Comparison of ENCODE assay signal across 8 cellular contexts in the genomic region with DNA sequence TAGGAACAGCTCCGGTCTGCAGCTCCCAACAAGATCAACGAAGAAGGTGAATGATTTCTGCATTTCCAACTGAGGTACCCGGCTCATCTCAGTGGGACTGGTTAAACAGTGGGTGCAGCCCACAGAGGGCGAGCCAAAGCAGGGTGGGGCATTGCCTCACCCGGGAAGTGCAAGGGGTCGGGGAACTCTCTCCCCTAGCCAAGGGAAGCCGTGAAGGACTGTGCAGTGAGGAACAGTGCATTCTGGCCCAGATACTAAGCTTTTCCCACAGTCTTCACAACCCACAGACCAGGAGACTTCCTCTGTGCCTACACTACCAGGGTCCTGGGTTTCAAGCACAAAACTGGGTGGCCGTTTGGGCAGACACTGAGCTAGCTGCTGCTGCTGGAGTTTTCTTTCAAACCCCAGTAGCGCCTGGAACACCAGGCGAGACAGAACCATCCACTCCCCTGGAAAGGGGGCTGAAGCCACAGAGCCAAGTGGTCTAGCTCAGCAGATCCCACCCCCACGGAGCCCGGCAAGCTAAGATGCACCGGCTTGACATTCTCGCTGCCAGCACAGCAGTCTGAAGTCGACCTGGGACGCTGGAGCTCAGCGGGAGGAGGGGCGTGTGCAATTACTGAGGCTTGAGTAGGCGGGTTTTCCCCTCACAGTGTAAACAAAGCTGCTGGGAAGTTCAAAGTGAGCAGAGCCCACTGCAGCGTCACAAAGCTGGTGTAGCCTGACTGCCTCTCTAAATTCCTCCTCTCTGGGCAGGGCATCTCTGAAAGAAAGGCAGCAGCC.
A peak's percentile ranks its signal among the peaks of the same experiment; 100 is the strongest.
DNase-seq lines count a peak whose midpoint lies in the region; ATAC-seq and TF ChIP-seq lines count a peak whose summit lies in the region.

No MANE protein-coding gene starts in this region.

- no peaks in the 10 kb centered on the region for H3K9me3 Mint-ChIP-seq in CD4-positive, alpha-beta T cell
- H3K9me3 Mint-ChIP-seq in T-helper 2 cell treated with Interferon-gamma antibody and Interleukin-4, amounts not matched to agents 5 μg/mL and 100 μg/mL, for 36 hours = no peaks in the 10 kb centered on the region

- peak; percentile 92 for ATAC-seq in CD4-positive, alpha-beta T cell (ENCODE audit: poor library complexity)
- ATAC-seq in HG03108 (IDR thresholded peaks at IDR 0.05; ENCODE audit: unreplicated experiment) (no peak), HG03439 (IDR thresholded peaks at IDR 0.05; ENCODE audit: unreplicated experiment) (no peak)

- no peak overlapping the region for H4K8ac ChIP-seq in mesendoderm (ENCODE audit: low read depth, low read length)

- peak overlapping the region; percentile 69 for H3K27ac Mint-ChIP-seq in CD4-positive, alpha-beta T cell
- H3K27ac Mint-ChIP-seq in T-helper 2 cell treated with Interferon-gamma antibody and Interleukin-4, amounts not matched to agents 5 μg/mL and 100 μg/mL, for 36 hours = no peak overlapping the region

- H3K9ac ChIP-seq in HUES48 (ENCODE audit: low read depth, low read length) (no peak overlapping the region; the same call in 1 of the 2 replicates), mesendoderm (ENCODE audit: low read length) (no peak overlapping the region)

- POLR2A ChIA-PET in CD4-positive, alpha-beta T cell (lab: Charles Lee) = no interaction called here

- WGBS in mesendoderm (ENCODE audit: extremely low coverage, insufficient coverage, low lambda C conversion rate) = no CpG with 5 or more reads among the region's 20 CpGs

- peak overlapping the region; percentile 25 for H3K56ac ChIP-seq in mesendoderm (ENCODE audit: low read length)

- H2AK5ac ChIP-seq in mesendoderm (ENCODE audit: low read length) = no peak overlapping the region

- H3K9me3 ChIP-seq in CD4-positive, alpha-beta T cell (ENCODE audit: control insufficient read depth, low read length) = no peaks in the 10 kb centered on the region
- H3K9me3 ChIP-seq in HUES48 (ENCODE audit: control insufficient read depth, insufficient read depth, low read length) = no peaks in the 10 kb centered on the region

- peaks cover 50% of the 10 kb centered on the region for H3K4me1 Mint-ChIP-seq in CD4-positive, alpha-beta T cell (ENCODE audit: low read depth)
- H3K4me1 Mint-ChIP-seq in T-helper 2 cell treated with Interferon-gamma antibody and Interleukin-4, amounts not matched to agents 5 μg/mL and 100 μg/mL, for 36 hours (ENCODE audit: low read depth) = peaks cover 16% of the 10 kb centered on the region

- H3K4me1 ChIP-seq in HUES48 (ENCODE audit: control insufficient read depth, insufficient read depth, low read length) (peaks cover 13% of the 10 kb centered on the region), mesendoderm (ENCODE audit: control insufficient read depth, low read depth, low read length) (no peaks in the 10 kb centered on the region)

- H3K27me3 ChIP-seq in CD4-positive, alpha-beta T cell (ENCODE audit: control insufficient read depth, insufficient read depth, low read length) = no peaks in the 10 kb centered on the region
- H3K27me3 ChIP-seq in HUES48 (ENCODE audit: control insufficient read depth, insufficient read depth, low read length) (no peaks in the 10 kb centered on the region), mesendoderm (ENCODE audit: insufficient read depth, low read length, poor library complexity) (no peaks in the 10 kb centered on the region)

- H3K4me2 ChIP-seq in mesendoderm (ENCODE audit: low read length) = no peak overlapping the region

- H3K18ac ChIP-seq in mesendoderm (ENCODE audit: low read length) = no peak overlapping the region

- H3K36me3 Mint-ChIP-seq in CD4-positive, alpha-beta T cell (ENCODE audit: low read depth) = peaks cover 56% of the 10 kb centered on the region
- H3K36me3 Mint-ChIP-seq in T-helper 2 cell treated with Interferon-gamma antibody and Interleukin-4, amounts not matched to agents 5 μg/mL and 100 μg/mL, for 36 hours (ENCODE audit: low read depth) = peaks cover 25% of the 10 kb centered on the region

- in situ Hi-C loops in astrocyte of the spinal cord (cut with HindIII; ENCODE audit: low sequenced_read_pairs) = no loop called here

- no peak overlapping the region for H4K5ac ChIP-seq in mesendoderm (ENCODE audit: low read length)

- H3K4me3 Mint-ChIP-seq in CD4-positive, alpha-beta T cell = no peak overlapping the region
- H3K4me3 Mint-ChIP-seq in T-helper 2 cell treated with Interferon-gamma antibody and Interleukin-4, amounts not matched to agents 5 μg/mL and 100 μg/mL, for 36 hours = no peak overlapping the region

- CTCF ChIA-PET in CD4-positive, alpha-beta T cell (lab: Charles Lee) = no interaction called here

- TF ChIP-seq CTCF in CD4-positive, alpha-beta T cell (IDR thresholded peaks at IDR 0.05) = no peak
- no peak for TF ChIP-seq CTCF in astrocyte of the spinal cord (IDR thresholded peaks at IDR 0.05; ENCODE audit: low read depth, low read length)

- H3K23ac ChIP-seq in mesendoderm (ENCODE audit: low read length) = no peak overlapping the region

- peaks cover 2% of the 10 kb centered on the region for H3K79me2 ChIP-seq in mesendoderm (ENCODE audit: control insufficient read depth, insufficient read depth, low read length)

- H2BK15ac ChIP-seq in mesendoderm (replicated peaks; ENCODE audit: low read depth) = no peak overlapping the region

- DNase-seq in CD4-positive, alpha-beta T cell = peak in 3 of 10 experiments; percentile 20 to 29 (median 26)
- DNase-seq in astrocyte of the spinal cord (ENCODE audit: low read depth, low spot score) = peak; percentile 78
- DNase-seq in mesendoderm = peak; percentile 94
- no peak for DNase-seq in T-helper 2 cell treated with Interferon-gamma antibody and Interleukin-4, amounts not matched to agents 5 μg/mL and 100 μg/mL, for 36 hours (ENCODE audit: low spot score)
- DNase-seq in activated CD8-positive, alpha-beta memory T cell treated with anti-CD3 and anti-CD28 coated beads for 24 hours = no peak

- H2BK5ac ChIP-seq in mesendoderm (ENCODE audit: low read length) = no peak overlapping the region

- H3K79me1 ChIP-seq in mesendoderm (ENCODE audit: low read length) = no peaks in the 10 kb centered on the region

- no peaks in the 10 kb centered on the region; the same call in 1 of the 2 replicates for H3K36me3 ChIP-seq in HUES48 (ENCODE audit: control insufficient read depth, insufficient read depth, low read length)
- H3K36me3 ChIP-seq in mesendoderm (ENCODE audit: control insufficient read depth, insufficient read depth, low read length) = no peaks in the 10 kb centered on the region

- no peaks in the 10 kb centered on the region for H3K27me3 Mint-ChIP-seq in CD4-positive, alpha-beta T cell
- H3K27me3 Mint-ChIP-seq in T-helper 2 cell treated with Interferon-gamma antibody and Interleukin-4, amounts not matched to agents 5 μg/mL and 100 μg/mL, for 36 hours (ENCODE audit: low read depth) = no peaks in the 10 kb centered on the region

- H3K4ac ChIP-seq in mesendoderm (ENCODE audit: low read depth, low read length) = no peak overlapping the region

- intact Hi-C loops in CD4-positive, alpha-beta T cell (cut with DNase I, micrococcal nuclease) = no loop called here

- no peak overlapping the region for H2BK120ac ChIP-seq in mesendoderm (ENCODE audit: low read depth, low read length)

- H3K27ac ChIP-seq in CD4-positive, alpha-beta T cell (ENCODE audit: low read depth, low read length) = no peak overlapping the region
- H3K27ac ChIP-seq in HUES48 (ENCODE audit: low read depth, low read length) (peak overlapping the region; percentile 79), mesendoderm (ENCODE audit: low read depth, low read length) (peak overlapping the region; percentile 28)

- peak overlapping the region; percentile 42 for H3K4me3 ChIP-seq in HUES48 (ENCODE audit: low read depth, low read length)
- H3K4me3 ChIP-seq in astrocyte of the spinal cord (ENCODE audit: low read depth, low read length) = no peak overlapping the region
- no peak overlapping the region for H3K4me3 ChIP-seq in mesendoderm (ENCODE audit: low read length)

Comparison
In these comparisons a context has a peak if more than half of its experiments do, and no peak if none do; other contexts are left out.
1. DNase-seq: peak in astrocyte of the spinal cord (single experiment) and mesendoderm (single experiment); none in T-helper 2 cell treated with Interferon-gamma antibody and Interleukin-4, amounts not matched to agents 5 μg/mL and 100 μg/mL, for 36 hours (single experiment) and activated CD8-positive, alpha-beta memory T cell treated with anti-CD3 and anti-CD28 coated beads for 24 hours (single experiment).